24 cellular contexts compared by ENCODE assay signal in genomic region chr17:49518346-49519078, GRCh38. TPM values are rescaled to one million over a fixed set of nuclear protein-coding genes. Genes with fewer than 3 reads are reported as not detected.
DNase-seq lines count a peak whose midpoint lies in the region; ATAC-seq and TF ChIP-seq lines count a peak whose summit lies in the region.
"Had no signal": no experiment of that assay in that cellular context is flagged by ENCODE, and none has a peak within 500 bp of the region (broad histone marks: within the 10 kb centered on the region; RNA-seq: fewer than 3 reads in every experiment).

No MANE protein-coding gene starts in this region.

- no peak overlapping the region for H2BK120ac ChIP-seq in neuronal stem cell (ENCODE audit: low read depth, low read length)

- H3K18ac ChIP-seq in neuronal stem cell (ENCODE audit: low read length), result no peak overlapping the region

- H4K91ac ChIP-seq in neuronal stem cell (ENCODE audit: low read depth, low read length, poor library complexity), result no peak overlapping the region

- no peak overlapping the region for H2BK5ac ChIP-seq in neuronal stem cell (ENCODE audit: low read length)

- peak; percentile 9 for DNase-seq in activated CD4-positive, CD25-positive, alpha-beta regulatory T cell treated with anti-CD3 and anti-CD28 coated beads, Interleukin-2, amount 50 U/mL, for 72 hours
- peak; percentile 4 for DNase-seq in GM10266 (ENCODE audit: extremely low spot score)
- no peak for DNase-seq in neuronal stem cell (ENCODE audit: low spot score)
- no peak for DNase-seq in GM13976 (ENCODE audit: low spot score)
- DNase-seq: ACHN; Calu3; CD8-positive, alpha-beta T cell; DMS53; GDM1; IMR-90; NCI-H1105 treated with DMSO at 0.1 percent for 48 hours; NCI-H1694; NCI-H2081; NCI-H446; NCI-H526 had no signal

- ATAC-seq in activated CD4-positive, CD25-positive, alpha-beta regulatory T cell treated with anti-CD3 and anti-CD28 coated beads, Interleukin-2, amount 50 U/mL, for 24 hours, result no peak
- ATAC-seq in SK-N-SH treated with all-trans-retinoic acid at 6 μM for 48 hours (no peak), GM19452 (IDR thresholded peaks at IDR 0.05; ENCODE audit: unreplicated experiment) (no peak), GM19035 (IDR thresholded peaks at IDR 0.05; ENCODE audit: unreplicated experiment) (no peak)
- ATAC-seq: CD8-positive, alpha-beta T cell; GM23338 had no signal

- H2BK12ac ChIP-seq in neuronal stem cell (ENCODE audit: low read length), result no peak overlapping the region

- no peak overlapping the region for H3K23ac ChIP-seq in neuronal stem cell (ENCODE audit: low read depth, low read length, poor library complexity)

- no peak overlapping the region for H3K4me3 ChIP-seq in neuronal stem cell (ENCODE audit: low read length in 2 of 2)
- H3K4me3 ChIP-seq: BLaER1, GM23338, Peyer's patch, SJCRH30 had no signal

- no peak overlapping the region for H3K14ac ChIP-seq in neuronal stem cell (ENCODE audit: low read length)

- no peak overlapping the region for H2AFZ ChIP-seq in neuronal stem cell (ENCODE audit: low read length)
- H2AFZ ChIP-seq: GM23338 had no signal

- no peak overlapping the region for H3K4ac ChIP-seq in neuronal stem cell (ENCODE audit: low read length)

- H3K27ac ChIP-seq in neuronal stem cell (replicated peaks; ENCODE audit: low read length), result no peak overlapping the region
- H3K27ac ChIP-seq: 22Rv1, BLaER1, Peyer's patch, SJCRH30 had no signal

- no peak overlapping the region for H3K9ac ChIP-seq in neuronal stem cell (ENCODE audit: low read depth, low read length, poor library complexity)
- H3K9ac ChIP-seq: BLaER1 had no signal

- no peaks in the 10 kb centered on the region for H3K9me3 ChIP-seq in neuronal stem cell (replicated peaks in 1 of 2; ENCODE audit: control insufficient read depth in 2 of 2, insufficient read depth in 1 of 2, low read depth in 1 of 2, low read length in 2 of 2)
- H3K9me3 ChIP-seq: BLaER1, Peyer's patch, SJCRH30 had no signal

- peak overlapping the region; percentile 47 for H2AK5ac ChIP-seq in neuronal stem cell (ENCODE audit: low read depth, low read length)

- H3K36me3 ChIP-seq in neuronal stem cell (replicated peaks in 1 of 2; ENCODE audit: control insufficient read depth in 2 of 2, insufficient read depth in 2 of 2, low read length in 2 of 2), result peaks cover 0 to 3% of the 10 kb centered on the region in 2 donors
- H3K36me3 ChIP-seq: BLaER1, Peyer's patch had no signal

- TF ChIP-seq CTCF in GM10266 (IDR thresholded peaks at IDR 0.05; ENCODE audit: control insufficient read depth, insufficient read depth, low read depth, missing control alignments) (no peak), GM13976 (IDR thresholded peaks at IDR 0.05; ENCODE audit: borderline replicate concordance, control extremely low read depth, extremely low read depth, insufficient read depth, missing control alignments) (no peak)

- H2BK15ac ChIP-seq in neuronal stem cell (ENCODE audit: low read length), result no peak overlapping the region

- no CpG with 5 or more reads among the region's 6 CpGs for WGBS in neuronal stem cell (ENCODE audit: extremely low coverage in 2 of 2, insufficient read length in 2 of 2, insufficient replicate concordance in 1 of 2), 2 donors

- peaks cover 14% of the 10 kb centered on the region in 2 donors for H3K4me1 ChIP-seq in neuronal stem cell (ENCODE audit: control insufficient read depth in 2 of 2, insufficient read depth in 1 of 2, low read depth in 1 of 2, low read length in 2 of 2)

- H3K4me2 ChIP-seq in neuronal stem cell (ENCODE audit: insufficient read depth, low read length, poor library complexity, severe bottlenecking), result no peak overlapping the region
- H3K4me2 ChIP-seq: BLaER1, GM23338 had no signal

- H3K27me3 ChIP-seq in neuronal stem cell (ENCODE audit: control insufficient read depth in 3 of 3, insufficient read depth in 3 of 3, low read depth in 1 of 3, low read length in 3 of 3), result peaks cover 0 to 34% (median 0%) of the 10 kb centered on the region in 3 experiments
- H3K27me3 ChIP-seq: BLaER1, Peyer's patch, SJCRH30 had no signal

- H3K79me1 ChIP-seq in neuronal stem cell (ENCODE audit: low read depth, low read length), result no peaks in the 10 kb centered on the region

- no peak overlapping the region for H4K8ac ChIP-seq in neuronal stem cell (ENCODE audit: low read depth, low read length)

- in situ Hi-C loops in GM13976 (cut with MboI; ENCODE audit: low sequenced_read_pairs, unreplicated experiment), result no loop called here

TF ChIP-seq in SK-N-SH treated with all-trans-retinoic acid at 6 μM for 48 hours, 23 proteins besides CTCF, POLR2A, EP300 and RAD21:
- TF ChIP-seq TCF4 (CRISPR knock-in tag; IDR thresholded peaks at IDR 0.05; ENCODE audit: borderline replicate concordance), result peak; percentile 53; the same call in 1 of the 2 replicates
- no peak for TF ChIP-seq ZNF70 (CRISPR knock-in tag; IDR thresholded peaks at IDR 0.05)
TF ChIP-seq in SK-N-SH treated with all-trans-retinoic acid at 6 μM for 48 hours: peak in this region for 1.

RNA-seq across cellular contexts. Expression of gene NGFR, which starts 23.4 kb away (rescaled TPM):
- polyA plus RNA-seq in neuronal stem cell (2013, experiment 1 of 2), result 29.4 TPM
- polyA plus RNA-seq in neuronal stem cell (2013, experiment 2 of 2), result 29.5 TPM

RNA-seq across cellular contexts. Expression of gene NXPH3, which starts 57.2 kb away (rescaled TPM):
- polyA plus RNA-seq in neuronal stem cell (2013, experiment 1 of 2), result 2.9 TPM
- polyA plus RNA-seq in neuronal stem cell (2013, experiment 2 of 2), result 2.8 TPM

Comparison
In these comparisons a context has a peak if more than half of its experiments do, and no peak if none do; other contexts are left out.
1. DNase-seq: peak in activated CD4-positive, CD25-positive, alpha-beta regulatory T cell treated with anti-CD3 and anti-CD28 coated beads, Interleukin-2, amount 50 U/mL, for 72 hours (single experiment) and GM10266 (single experiment); none in neuronal stem cell (single experiment) and GM13976 (single experiment).